10 cellular contexts compared by ENCODE assay signal in genomic region chr10:97117372-97117771, GRCh38.
DNase-seq lines count a peak whose midpoint lies in the region; ATAC-seq and TF ChIP-seq lines count a peak whose summit lies in the region.
"Had no signal": no experiment of that assay in that cellular context is flagged by ENCODE, and none has a peak within 500 bp of the region (broad histone marks: within the 10 kb centered on the region; RNA-seq: fewer than 3 reads in every experiment).

No MANE protein-coding gene starts in this region.

- intact Hi-C loops in left cardiac atrium (cut with DNase I), result loop anchor here (2.0 to 5.0 kb wide), 2 partner anchors 45 kb away; no protein-coding TSS in a partner anchor
- intact Hi-C loops in posterior vena cava (cut with DNase I), result no loop called here

- ATAC-seq in left cardiac atrium (no peak), HG03280 (IDR thresholded peaks at IDR 0.05; ENCODE audit: unreplicated experiment) (no peak)

- H3K79me2 ChIP-seq in fibroblast of lung (ENCODE audit: control insufficient read depth, insufficient read depth, low read length), result no peaks in the 10 kb centered on the region

- peak; percentile 19 for TF ChIP-seq CTCF in cardiac muscle cell (IDR thresholded peaks at IDR 0.05; ENCODE audit: low read depth, low read length)
- TF ChIP-seq CTCF in fibroblast of lung (conservative IDR thresholded peaks at IDR 0.05 in 1 of 2, IDR thresholded peaks at IDR 0.05 in 1 of 2; ENCODE audit: low read depth in 1 of 2, low read length in 2 of 2), result peak; percentile 5 to 14

- no peak overlapping the region for H3K9ac ChIP-seq in fibroblast of lung (ENCODE audit: insufficient read depth, low read length)

- H3K4me2 ChIP-seq in fibroblast of lung (ENCODE audit: extremely low read depth, insufficient read depth, low read length), result no peak overlapping the region

- H3K27me3 ChIP-seq in cardiac muscle cell (no peaks in the 10 kb centered on the region), fibroblast of lung (ENCODE audit: control insufficient read depth, insufficient read depth, low read length) (peaks cover 7% of the 10 kb centered on the region)
- H3K27me3 ChIP-seq: pancreas had no signal

- H3K36me3 ChIP-seq in cardiac muscle cell (no peaks in the 10 kb centered on the region), fibroblast of lung (ENCODE audit: control insufficient read depth, insufficient read depth, low read length) (no peaks in the 10 kb centered on the region)
- H3K36me3 ChIP-seq: pancreas had no signal

- H2AFZ ChIP-seq in fibroblast of lung (ENCODE audit: low read length), result no peak overlapping the region

- H3K27ac ChIP-seq in cardiac muscle cell, result no peak overlapping the region
- no peak overlapping the region for H3K27ac ChIP-seq in fibroblast of lung (ENCODE audit: insufficient read depth, low read length)
- H3K27ac ChIP-seq: pancreas had no signal

- peaks cover 7% of the 10 kb centered on the region for H3K4me1 ChIP-seq in cardiac muscle cell (ENCODE audit: low read depth)
- no peaks in the 10 kb centered on the region for H3K4me1 ChIP-seq in fibroblast of lung (ENCODE audit: control insufficient read depth, extremely low read depth, insufficient read depth, low read length)
- H3K4me1 ChIP-seq: pancreas had no signal

- no peaks in the 10 kb centered on the region for H4K20me1 ChIP-seq in fibroblast of lung (ENCODE audit: control insufficient read depth, extremely low read depth, insufficient read depth, low read length)

- H3K4me3 ChIP-seq in cardiac muscle cell (no peak overlapping the region), fibroblast of lung (replicated peaks in 1 of 4; ENCODE audit: control extremely low read depth in 1 of 4, insufficient read depth in 1 of 4, low read depth in 3 of 4, low read length in 4 of 4) (no peak overlapping the region)
- H3K4me3 ChIP-seq: pancreas had no signal

- DNase-seq in cardiac muscle cell (ENCODE audit: low read depth in 1 of 2, low spot score in 1 of 2), result peak in 1 of 2 donors; percentile 17
- no peak for DNase-seq in left cardiac atrium
- DNase-seq in NCI-H345 (lab: John Stamatoyannopoulos, UW), result peak; percentile 14
- peak in 1 of 2 donors; percentile 5 for DNase-seq in fibroblast of lung (ENCODE audit: low read depth in 2 of 2)
- DNase-seq in posterior vena cava (ENCODE audit: low spot score), result no peak
- no peak for DNase-seq in NCI-H524 treated with DMSO at 0.1 percent for 48 hours (lab: John Stamatoyannopoulos, UW)
- DNase-seq in activated CD4-positive, CD25-positive, alpha-beta regulatory T cell (lab: John Stamatoyannopoulos, UW), result no peak
- DNase-seq: activated naive CD4-positive, alpha-beta T cell treated with anti-CD3 and anti-CD28 coated beads, Interleukin-2, amount 50 U/mL, for 16 hours had no signal

- H3K9me3 ChIP-seq in cardiac muscle cell (ENCODE audit: low read depth) (no peaks in the 10 kb centered on the region), fibroblast of lung (ENCODE audit: control insufficient read depth, insufficient read depth, low read depth, low read length) (no peaks in the 10 kb centered on the region)
- H3K9me3 ChIP-seq: pancreas had no signal

Comparison
In these comparisons a context has a peak if more than half of its experiments do, and no peak if none do; other contexts are left out.
1. intact Hi-C loops: an anchor here in left cardiac atrium (2.0 to 5.0 kb wide); none called in posterior vena cava.